8 cellular contexts compared by ENCODE assay signal in genomic region chr11:103109818-103110388, GRCh38. TPM values are rescaled to one million over a fixed set of nuclear protein-coding genes. Genes with fewer than 3 reads are reported as not detected.
A peak's percentile ranks its signal among the peaks of the same experiment; 100 is the strongest.
DNase-seq lines count a peak whose midpoint lies in the region; ATAC-seq, FAIRE-seq and TF ChIP-seq lines count a peak whose summit lies in the region.

No MANE protein-coding gene starts in this region.

- TF ChIP-seq CTCF in DND-41 (IDR thresholded peaks at IDR 0.05; ENCODE audit: borderline replicate concordance, extremely low read depth, low read length, poor library complexity, severe bottlenecking) (no peak), endothelial cell of umbilical vein (IDR thresholded peaks at IDR 0.05; ENCODE audit: extremely low read depth in 1 of 2, insufficient read depth in 1 of 2, low read depth in 1 of 2, low read length in 2 of 2) (no peak)

- ATAC-seq in DND-41 (ENCODE audit: insufficient read depth, low read depth), result peak; percentile 19; the same call in 2 of the 3 replicates
- no peak for ATAC-seq in natural killer cell treated with Interleukin-12 subunit alpha and Interleukin-12 subunit beta and Interleukin-15 and Interleukin-18, amount 100 ng/mL, for 72 hours

- peak overlapping the region; percentile 93 for H3K4me3 Mint-ChIP-seq in natural killer cell treated with Interleukin-12 subunit alpha and Interleukin-12 subunit beta and Interleukin-15 and Interleukin-18, amount 100 ng/mL, for 72 hours

- no peaks in the 10 kb centered on the region for H3K36me3 ChIP-seq in DND-41 (ENCODE audit: insufficient read depth, low read length)
- no peaks in the 10 kb centered on the region for H3K36me3 ChIP-seq in H7 (replicated peaks; ENCODE audit: control insufficient read depth, insufficient read depth, low read length)
- H3K36me3 ChIP-seq in SJCRH30, result no peaks in the 10 kb centered on the region
- no peaks in the 10 kb centered on the region for H3K36me3 ChIP-seq in endothelial cell of umbilical vein (ENCODE audit: control insufficient read depth in 2 of 2, extremely low read depth in 1 of 2, insufficient read depth in 2 of 2, low read length in 2 of 2)

- dilution Hi-C loops in endothelial cell of umbilical vein (cut with MboI; ENCODE audit: extremely low pct_ligation_motif_present, low sequenced_read_pairs), result no loop called here

- H3K79me2 ChIP-seq in DND-41 (ENCODE audit: insufficient read depth, low read length) (no peaks in the 10 kb centered on the region), endothelial cell of umbilical vein (ENCODE audit: control insufficient read depth, insufficient read depth, low read length) (no peaks in the 10 kb centered on the region)

- no peaks in the 10 kb centered on the region for H3K9me1 ChIP-seq in endothelial cell of umbilical vein (replicated peaks; ENCODE audit: control insufficient read depth, extremely low read depth, insufficient read depth, low read length)

- H3K4me1 Mint-ChIP-seq in natural killer cell treated with Interleukin-12 subunit alpha and Interleukin-12 subunit beta and Interleukin-15 and Interleukin-18, amount 100 ng/mL, for 72 hours (ENCODE audit: low read depth in 2 of 2), result peaks cover 9 to 18% of the 10 kb centered on the region in 2 donors

- peak overlapping the region; percentile 37 to 75; a peak in 3 of 4 replicates for H3K4me3 ChIP-seq in DND-41 (ENCODE audit: low read depth in 1 of 2, low read length in 2 of 2)
- peak overlapping the region; percentile 64 for H3K4me3 ChIP-seq in H7 (ENCODE audit: insufficient read depth, low read depth, low read length)
- peak overlapping the region; percentile 79 for H3K4me3 ChIP-seq in SJCRH30
- H3K4me3 ChIP-seq in endothelial cell of umbilical vein (replicated peaks in 1 of 3; ENCODE audit: insufficient read depth in 1 of 3, low read depth in 1 of 3, low read length in 3 of 3), result peak overlapping the region; percentile 21 to 73 (median 71)

- H3K27ac ChIP-seq in DND-41 (ENCODE audit: low read length), result peak overlapping the region; percentile 53
- peak overlapping the region; percentile 36 for H3K27ac ChIP-seq in SJCRH30
- H3K27ac ChIP-seq in endothelial cell of umbilical vein (ENCODE audit: insufficient read depth, low read depth, low read length), result no peak overlapping the region

- H3K9ac ChIP-seq in DND-41 (ENCODE audit: low read depth, low read length), result peak overlapping the region; percentile 48
- H3K9ac ChIP-seq in endothelial cell of umbilical vein (replicated peaks; ENCODE audit: extremely low read depth, insufficient read depth, low read length), result peak overlapping the region; percentile 46

- H2AFZ ChIP-seq in DND-41 (ENCODE audit: low read depth, low read length), result peak overlapping the region; percentile 76
- H2AFZ ChIP-seq in endothelial cell of umbilical vein (ENCODE audit: low read depth, low read length), result peak overlapping the region; percentile 92

- no peaks in the 10 kb centered on the region for H3K9me3 Mint-ChIP-seq in natural killer cell treated with Interleukin-12 subunit alpha and Interleukin-12 subunit beta and Interleukin-15 and Interleukin-18, amount 100 ng/mL, for 72 hours

- POLR2A ChIA-PET in endothelial cell of umbilical vein (lab: Charles Lee), result interaction anchor here (1.3 kb wide), 1 partner anchor 18 kb away, joined by 9 read pairs; the partner anchor contains the start of gene DCUN1D5

- H3K9me3 ChIP-seq in DND-41 (ENCODE audit: insufficient read depth, low read length, severe bottlenecking) (no peaks in the 10 kb centered on the region), SJCRH30 (replicated peaks) (no peaks in the 10 kb centered on the region), endothelial cell of umbilical vein (replicated peaks; ENCODE audit: control insufficient read depth, insufficient read depth, low read length) (no peaks in the 10 kb centered on the region)

- H4K20me1 ChIP-seq in DND-41 (ENCODE audit: insufficient read depth, low read length), result no peaks in the 10 kb centered on the region
- peaks cover 2% of the 10 kb centered on the region for H4K20me1 ChIP-seq in endothelial cell of umbilical vein (replicated peaks; ENCODE audit: control insufficient read depth, extremely low read depth, insufficient read depth, low read length)

- peak; percentile 99 for FAIRE-seq in endothelial cell of umbilical vein (lab: Jason Lieb, UNC)

- CTCF ChIA-PET in endothelial cell of umbilical vein (lab: Charles Lee), result interaction anchor here (0.6 to 1.5 kb wide), 22 partner anchors 8 to 573 kb away, joined by 3 to 13 read pairs (median 4); partner anchors contain the start of gene DCUN1D5

- no peak for TF ChIP-seq POLR2A in endothelial cell of umbilical vein (IDR thresholded peaks at IDR 0.05; ENCODE audit: low read depth, low read length)

- intact Hi-C loops in endothelial cell of umbilical vein (cut with micrococcal nuclease), result loop anchor here (1.0 to 10.0 kb wide), 4 partner anchors 18 to 1045 kb away; partner anchors contain the start of gene DCUN1D5

- H3K4me2 ChIP-seq in DND-41 (ENCODE audit: insufficient read depth, low read length), result peak overlapping the region; percentile 91
- peak overlapping the region; percentile 80 for H3K4me2 ChIP-seq in endothelial cell of umbilical vein (ENCODE audit: insufficient read depth, low read length)

- DNase-seq in DND-41 (no peak), H7 (no peak), SJCRH30 (no peak), endothelial cell of umbilical vein (ENCODE audit: low read depth, low spot score) (no peak), CD1c-positive myeloid dendritic cell (ENCODE audit: extremely low spot score) (no peak), midbrain (lab: John Stamatoyannopoulos, UW) (no peak), iPS-NIHi7 (ENCODE audit: extremely low spot score) (no peak)
- DNase-seq in natural killer cell treated with Interleukin-12 subunit alpha and Interleukin-12 subunit beta and Interleukin-15 and Interleukin-18, amount 100 ng/mL, for 72 hours (ENCODE audit: low spot score), result no peak

- no TSS peak for BruUV-seq in endothelial cell of umbilical vein (replicated peaks; lab: Mats Ljungman, UMichigan)

- H3K4me1 ChIP-seq in DND-41 (ENCODE audit: insufficient read depth, low read length), result peaks cover 17% of the 10 kb centered on the region
- H3K4me1 ChIP-seq in SJCRH30, result peaks cover 6% of the 10 kb centered on the region; the same call in 1 of the 2 replicates
- peaks cover 9% of the 10 kb centered on the region for H3K4me1 ChIP-seq in endothelial cell of umbilical vein (ENCODE audit: control insufficient read depth, extremely low read depth, insufficient read depth, low read length)

- H3K27ac Mint-ChIP-seq in natural killer cell treated with Interleukin-12 subunit alpha and Interleukin-12 subunit beta and Interleukin-15 and Interleukin-18, amount 100 ng/mL, for 72 hours, result peak overlapping the region; percentile 85 to 93

- H3K27me3 ChIP-seq in DND-41 (ENCODE audit: insufficient read depth, low read length, poor library complexity) (peaks cover 2% of the 10 kb centered on the region), H7 (ENCODE audit: control insufficient read depth, insufficient read depth, low read length) (no peaks in the 10 kb centered on the region), SJCRH30 (no peaks in the 10 kb centered on the region), endothelial cell of umbilical vein (ENCODE audit: control insufficient read depth in 2 of 2, insufficient read depth in 2 of 2, low read length in 2 of 2) (peaks cover 4 to 13% of the 10 kb centered on the region in 2 experiments)

- peaks cover 0 to 2% of the 10 kb centered on the region in 2 donors for H3K27me3 Mint-ChIP-seq in natural killer cell treated with Interleukin-12 subunit alpha and Interleukin-12 subunit beta and Interleukin-15 and Interleukin-18, amount 100 ng/mL, for 72 hours

- H3K36me3 Mint-ChIP-seq in natural killer cell treated with Interleukin-12 subunit alpha and Interleukin-12 subunit beta and Interleukin-15 and Interleukin-18, amount 100 ng/mL, for 72 hours, result no peaks in the 10 kb centered on the region

TF ChIP-seq in endothelial cell of umbilical vein, 7 proteins besides CTCF, POLR2A, EP300 and RAD21 (continues in another document):
- TF ChIP-seq POLR2AphosphoS5 (IDR thresholded peaks at IDR 0.05; ENCODE audit: insufficient read depth, low read depth, low read length) (no peak), GATA2 (IDR thresholded peaks at IDR 0.05; ENCODE audit: insufficient read depth, insufficient read length, low read depth, low read length) (no peak), JUN (IDR thresholded peaks at IDR 0.05; ENCODE audit: borderline replicate concordance, insufficient read depth, insufficient read length, low read depth) (no peak), FOS (IDR thresholded peaks at IDR 0.05; ENCODE audit: borderline replicate concordance, insufficient read depth, low read length) (no peak)

RNA-seq across cellular contexts. Expression of gene DYNC2H1, which starts 0.7 kb away (rescaled TPM):
- 10.3 and 11.9 TPM in 2 replicates for total RNA-seq in H7 (2014; rRNA removed; shearing (Covaris generic))
- total RNA-seq in SJCRH30 (2014; rRNA removed; shearing (Covaris generic)), result 12.2 and 13.9 TPM in 2 replicates
- total RNA-seq in endothelial cell of umbilical vein, result 4.2 and 5.7 TPM in 2 replicates
- 1.5 and 1.9 TPM in 2 replicates for polyA plus RNA-seq in endothelial cell of umbilical vein
- 1.3 and 2.3 TPM in 2 replicates for polyA plus RNA-seq in endothelial cell of umbilical vein (2011; cell fraction: cytosol; rRNA removed)
- polyA plus RNA-seq in endothelial cell of umbilical vein (2011; cell fraction: nucleus; rRNA removed), result 5.6 and 6.8 TPM in 2 replicates
- polyA plus RNA-seq in endothelial cell of umbilical vein (2012), result 2.2 and 2.5 TPM in 2 replicates
- 4.2 and 5.3 TPM in 2 replicates for polyA minus RNA-seq in endothelial cell of umbilical vein
- 4.8 TPM for polyA minus RNA-seq in endothelial cell of umbilical vein (2011; cell fraction: cytosol; rRNA and poly(A)+ RNA removed)
- 13.1 and 15.8 TPM in 2 replicates for polyA minus RNA-seq in endothelial cell of umbilical vein (2011; cell fraction: nucleus; rRNA and poly(A)+ RNA removed)
- 1 to 10 TPM; 1.7 to 3.7 TPM for total RNA-seq in natural killer cell treated with Interleukin-12 subunit alpha and Interleukin-12 subunit beta and Interleukin-15 and Interleukin-18, amount 100 ng/mL, for 72 hours

RNA-seq across cellular contexts. Expression of gene DCUN1D5, which starts 17.9 kb away (rescaled TPM):
- total RNA-seq in H7 (2014; rRNA removed; shearing (Covaris generic)), result 118 and 128 TPM in 2 replicates
- 51.7 and 52.7 TPM in 2 replicates for total RNA-seq in SJCRH30 (2014; rRNA removed; shearing (Covaris generic))
- total RNA-seq in endothelial cell of umbilical vein, result 49.8 and 52.9 TPM in 2 replicates
- 32.8 and 32.9 TPM in 2 replicates for polyA plus RNA-seq in endothelial cell of umbilical vein
- polyA plus RNA-seq in endothelial cell of umbilical vein (2011; cell fraction: cytosol; rRNA removed), result 40.5 and 45.7 TPM in 2 replicates
- 19.6 and 25.7 TPM in 2 replicates for polyA plus RNA-seq in endothelial cell of umbilical vein (2011; cell fraction: nucleus; rRNA removed)
- 80.7 and 97.5 TPM in 2 replicates for polyA plus RNA-seq in endothelial cell of umbilical vein (2012)
- 12.4 and 12.5 TPM in 2 replicates for polyA minus RNA-seq in endothelial cell of umbilical vein
- 27.4 TPM for polyA minus RNA-seq in endothelial cell of umbilical vein (2011; cell fraction: cytosol; rRNA and poly(A)+ RNA removed)
- polyA minus RNA-seq in endothelial cell of umbilical vein (2011; cell fraction: nucleus; rRNA and poly(A)+ RNA removed), result 10.6 and 24.5 TPM in 2 replicates
- 10 to 100 TPM; 36.2 to 78.4 TPM for total RNA-seq in natural killer cell treated with Interleukin-12 subunit alpha and Interleukin-12 subunit beta and Interleukin-15 and Interleukin-18, amount 100 ng/mL, for 72 hours
